ENCODE assay signal across 20 cellular contexts in genomic region chr3:37032961-37033360, GRCh38. TPM values are rescaled to one million over a fixed set of nuclear protein-coding genes. Genes with fewer than 3 reads are reported as not detected.
DNase-seq lines count a peak whose midpoint lies in the region; ATAC-seq and TF ChIP-seq lines count a peak whose summit lies in the region.
"Had no signal": no experiment of that assay in that cellular context is flagged by ENCODE, and none has a peak within 500 bp of the region (broad histone marks: within the 10 kb centered on the region; RNA-seq: fewer than 3 reads in every experiment).

No MANE protein-coding gene starts in this region.

- POLR2A ChIA-PET in activated CD4-positive, alpha-beta T cell treated with anti-CD3 and anti-CD28 coated beads for 36 hours (lab: Charles Lee), result interaction anchor here (0.6 to 0.7 kb wide), 2 partner anchors 92 to 223 kb away, joined by 3 to 4 read pairs; no protein-coding TSS in a partner anchor

- H3K27ac Mint-ChIP-seq in activated CD4-positive, alpha-beta T cell treated with anti-CD3 and anti-CD28 coated beads for 36 hours, result no peak overlapping the region
- H3K27ac Mint-ChIP-seq: endodermal cell; stimulated activated effector memory CD8-positive, alpha-beta T cell treated with anti-CD3 and anti-CD28 coated beads, Interleukin-12 subunit alpha, Interleukin-12 subunit beta, amount 100 ng/mL, for 72 hours had no signal

- H3K27ac ChIP-seq in left ventricle myocardium inferior (replicated peaks), result peak overlapping the region; percentile 85
- H3K27ac ChIP-seq in parathyroid adenoma, result peak overlapping the region; percentile 9
- peak overlapping the region in 2 of 4 donors; percentile 9 to 52 for H3K27ac ChIP-seq in upper lobe of left lung
- H3K27ac ChIP-seq in GM23248, result no peak overlapping the region

- H3F3A ChIP-seq in GM23248 (ENCODE audit: insufficient read depth), result peaks cover 24% of the 10 kb centered on the region

- peaks cover 65% of the 10 kb centered on the region for H3K36me3 Mint-ChIP-seq in activated CD4-positive, alpha-beta T cell treated with anti-CD3 and anti-CD28 coated beads for 36 hours (ENCODE audit: low read depth)

- no peaks in the 10 kb centered on the region for H3K27me3 ChIP-seq in left ventricle myocardium inferior (ENCODE audit: low read depth)
- no peaks in the 10 kb centered on the region for H3K27me3 ChIP-seq in parathyroid adenoma (ENCODE audit: control insufficient read depth, insufficient read depth, low read length)
- H3K27me3 ChIP-seq in upper lobe of left lung, result no peaks in the 10 kb centered on the region
- H3K27me3 ChIP-seq in GM23248 (replicated peaks; ENCODE audit: insufficient read depth), result no peaks in the 10 kb centered on the region
- H3K27me3 ChIP-seq: adrenal gland had no signal

- DNase-seq in cerebellar cortex (ENCODE audit: low spot score) (peak; percentile 64), left ventricle myocardium inferior (no peak), upper lobe of left lung (peak in 1 of 2 donors; percentile 8), GM23248 (no peak), NCI-H1417 treated with DMSO at 0.1 percent for 48 hours (lab: John Stamatoyannopoulos, UW) (no peak)
- no peak for DNase-seq in activated CD4-positive, alpha-beta T cell treated with anti-CD3 and anti-CD28 coated beads for 36 hours
- DNase-seq: activated CD4-positive, alpha-beta T cell treated with anti-CD3 and anti-CD28 coated beads for 4 hours; activated gamma-delta T cell; adrenal gland; AML-193; cerebellar nuclear complex; endodermal cell; kidney; NCI-H1694 treated with DMSO at 0.1 percent for 48 hours; NCI-H345; RPMI8226; trophoblast cell had no signal

- peak overlapping the region; percentile 31 for H2AFZ ChIP-seq in parathyroid adenoma
- H2AFZ ChIP-seq in GM23248, result no peak overlapping the region

- peaks cover 50% of the 10 kb centered on the region for H3K4me1 ChIP-seq in left ventricle myocardium inferior
- H3K4me1 ChIP-seq in parathyroid adenoma, result peaks cover 18% of the 10 kb centered on the region
- peaks cover 0 to 5% (median 4%) of the 10 kb centered on the region in 4 donors for H3K4me1 ChIP-seq in upper lobe of left lung
- H3K4me1 ChIP-seq in GM23248 (ENCODE audit: insufficient read depth), result peaks cover 29% of the 10 kb centered on the region

- 82 to 85% methylated on average over 10 of the region's 10 CpGs for WGBS in upper lobe of left lung, 2 donors
- 94 to 96% methylated on average over 10 of the region's 10 CpGs for WGBS in GM23248 (ENCODE audit: low coverage in 1 of 2, low lambda C conversion rate in 2 of 2, missing lambda C conversion rate in 2 of 2), 2 experiments

- H3K4me3 ChIP-seq in left ventricle myocardium inferior (no peak overlapping the region), parathyroid adenoma (ENCODE audit: low read depth, low read length) (no peak overlapping the region), upper lobe of left lung (no peak overlapping the region), GM23248 (no peak overlapping the region)
- H3K4me3 ChIP-seq: adrenal gland had no signal

- in situ Hi-C loops in GM23248 (cut with MboI), result no loop called here

- no peaks in the 10 kb centered on the region for H3K27me3 Mint-ChIP-seq in activated CD4-positive, alpha-beta T cell treated with anti-CD3 and anti-CD28 coated beads for 36 hours

- no peak for TF ChIP-seq POLR2A in upper lobe of left lung (IDR thresholded peaks at IDR 0.05)

- intact Hi-C loops in left ventricle myocardium inferior (cut with micrococcal nuclease), result no loop called here
- intact Hi-C loops in activated CD4-positive, alpha-beta T cell treated with anti-CD3 and anti-CD28 coated beads for 36 hours (cut with DNase I, micrococcal nuclease), result no loop called here

- no peaks in the 10 kb centered on the region for H3K79me2 ChIP-seq in parathyroid adenoma
- no peaks in the 10 kb centered on the region; the same call in 1 of the 2 replicates for H3K79me2 ChIP-seq in GM23248 (ENCODE audit: insufficient read depth)

- peaks cover 11% of the 10 kb centered on the region for H3K9me3 ChIP-seq in left ventricle myocardium inferior (replicated peaks)
- no peaks in the 10 kb centered on the region for H3K9me3 ChIP-seq in parathyroid adenoma (ENCODE audit: control insufficient read depth, low read length)
- no peaks in the 10 kb centered on the region for H3K9me3 ChIP-seq in upper lobe of left lung
- no peaks in the 10 kb centered on the region for H3K9me3 ChIP-seq in GM23248 (ENCODE audit: low read depth)
- H3K9me3 ChIP-seq: adrenal gland had no signal

- H3K36me3 ChIP-seq in left ventricle myocardium inferior (peaks cover 53% of the 10 kb centered on the region), parathyroid adenoma (ENCODE audit: control insufficient read depth, insufficient read depth, low read length) (no peaks in the 10 kb centered on the region), upper lobe of left lung (peaks cover 5 to 87% (median 46%) of the 10 kb centered on the region in 4 donors), GM23248 (ENCODE audit: low read depth) (peaks cover 33% of the 10 kb centered on the region)

- H3K4me2 ChIP-seq in parathyroid adenoma (ENCODE audit: low read length), result no peak overlapping the region
- H3K4me2 ChIP-seq in GM23248 (ENCODE audit: unreplicated experiment), result no peak overlapping the region

- no peak for TF ChIP-seq CTCF in left ventricle myocardium inferior (IDR thresholded peaks at IDR 0.05; ENCODE audit: borderline replicate concordance)
- TF ChIP-seq CTCF in parathyroid adenoma (IDR thresholded peaks at IDR 0.05), result no peak
- TF ChIP-seq CTCF in upper lobe of left lung (IDR thresholded peaks at IDR 0.05), result no peak

- CTCF ChIA-PET in activated CD4-positive, alpha-beta T cell treated with anti-CD3 and anti-CD28 coated beads for 36 hours (lab: Charles Lee), result interaction anchor here (0.6 to 0.9 kb wide), 2 partner anchors 20 to 227 kb away, joined by 3 read pairs; no protein-coding TSS in a partner anchor

- H3K9me3 Mint-ChIP-seq in activated CD4-positive, alpha-beta T cell treated with anti-CD3 and anti-CD28 coated beads for 36 hours (ENCODE audit: low read depth), result peaks cover 5% of the 10 kb centered on the region
- H3K9me3 Mint-ChIP-seq: stimulated activated effector memory CD8-positive, alpha-beta T cell treated with anti-CD3 and anti-CD28 coated beads, Interleukin-12 subunit alpha, Interleukin-12 subunit beta, amount 100 ng/mL, for 72 hours had no signal

- H3K4me3 Mint-ChIP-seq in activated CD4-positive, alpha-beta T cell treated with anti-CD3 and anti-CD28 coated beads for 36 hours, result no peak overlapping the region
- H3K4me3 Mint-ChIP-seq: endodermal cell; neural crest cell; stimulated activated effector memory CD8-positive, alpha-beta T cell treated with anti-CD3 and anti-CD28 coated beads, Interleukin-12 subunit alpha, Interleukin-12 subunit beta, amount 100 ng/mL, for 72 hours had no signal

- no peaks in the 10 kb centered on the region for H3K4me1 Mint-ChIP-seq in activated CD4-positive, alpha-beta T cell treated with anti-CD3 and anti-CD28 coated beads for 36 hours
- H3K4me1 Mint-ChIP-seq: endodermal cell; neural crest cell; stimulated activated effector memory CD8-positive, alpha-beta T cell treated with anti-CD3 and anti-CD28 coated beads, Interleukin-12 subunit alpha, Interleukin-12 subunit beta, amount 100 ng/mL, for 72 hours had no signal

- peak; percentile 59 to 82 for ATAC-seq in upper lobe of left lung (ENCODE audit: low FRiP score in 2 of 2)
- no peak for ATAC-seq in activated CD4-positive, alpha-beta T cell treated with anti-CD3 and anti-CD28 coated beads for 36 hours
- ATAC-seq: stimulated activated effector memory CD8-positive, alpha-beta T cell treated with anti-CD3 and anti-CD28 coated beads, Interleukin-12 subunit alpha, Interleukin-12 subunit beta, amount 100 ng/mL, for 72 hours had no signal

- H4K20me1 ChIP-seq in GM23248 (ENCODE audit: insufficient read depth), result no peaks in the 10 kb centered on the region

- no peak for TF ChIP-seq EP300 in upper lobe of left lung (IDR thresholded peaks at IDR 0.05)

- H3K9ac ChIP-seq in parathyroid adenoma (no peak overlapping the region), GM23248 (no peak overlapping the region)

- H3K9me2 ChIP-seq in GM23248 (ENCODE audit: insufficient read depth), result no peaks in the 10 kb centered on the region

RNA-seq across cellular contexts. Expression of gene MLH1, which starts 39.6 kb away (rescaled TPM):
- total RNA-seq in left ventricle myocardium inferior (55.6 TPM), upper lobe of left lung (10 to 100 TPM; 31.7 to 97.4 (median 37.2) TPM)
- total RNA-seq in GM23248 (2014; rRNA removed; shearing (Covaris generic)), result 25.8 and 36.3 TPM in 2 replicates
- 27.8 and 28.9 TPM in 2 replicates for polyA plus RNA-seq in GM23248 (2016; fragmentation: Nextera tagmentation; extraction: Ambion mirVana)
- total RNA-seq in activated CD4-positive, alpha-beta T cell treated with anti-CD3 and anti-CD28 coated beads for 36 hours, result 100 to 1,000 TPM in 1 of 2 experiments, 10 to 100 TPM in 1; 89.0 to 135 TPM

RNA-seq across cellular contexts. Expression of gene EPM2AIP1, which starts 40.0 kb away (rescaled TPM):
- total RNA-seq in left ventricle myocardium inferior (25.4 TPM), upper lobe of left lung (10 to 100 TPM; 12.5 to 44.0 (median 18.1) TPM)
- 9.5 and 20.2 TPM in 2 replicates for total RNA-seq in GM23248 (2014; rRNA removed; shearing (Covaris generic))
- polyA plus RNA-seq in GM23248 (2016; fragmentation: Nextera tagmentation; extraction: Ambion mirVana), result 7.5 and 8.7 TPM in 2 replicates
- 10 to 100 TPM in 1 of 2 experiments, 1 to 10 TPM in 1; 9.4 to 11.8 TPM for total RNA-seq in activated CD4-positive, alpha-beta T cell treated with anti-CD3 and anti-CD28 coated beads for 36 hours
